Comparison of ENCODE assay signal across 9 cellular contexts in the genomic region with DNA sequence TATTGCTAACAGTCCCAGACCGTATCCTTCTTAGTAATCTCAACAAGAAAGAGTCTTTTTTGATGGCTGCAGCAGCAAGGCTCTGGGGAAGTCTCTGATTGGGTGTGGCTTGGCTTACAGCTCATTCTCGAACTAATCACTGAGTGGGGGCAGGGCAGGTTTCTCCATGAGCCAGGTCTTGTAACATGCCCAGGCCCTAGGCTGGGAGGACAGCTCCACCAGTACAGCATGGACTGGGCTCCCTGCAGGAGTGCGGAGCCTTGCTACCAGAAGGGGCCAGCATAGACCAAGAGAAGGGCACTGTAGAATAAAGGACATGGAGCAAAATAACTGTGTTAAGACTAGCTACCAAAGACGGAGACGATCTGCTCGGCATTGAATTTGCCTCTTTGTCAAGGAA. TPM values are rescaled to one million over a fixed set of nuclear protein-coding genes. Genes with fewer than 3 reads are reported as not detected.
DNase-seq lines count a peak whose midpoint lies in the region; ATAC-seq and TF ChIP-seq lines count a peak whose summit lies in the region.
"Had no signal": no experiment of that assay in that cellular context is flagged by ENCODE, and none has a peak within 500 bp of the region (broad histone marks: within the 10 kb centered on the region; RNA-seq: fewer than 3 reads in every experiment).

No MANE protein-coding gene starts in this region.

- H3K9me3 Mint-ChIP-seq in activated T-helper 1 cell treated with anti-CD3 and anti-CD28 coated beads, Interleukin-12 subunit alpha, Interleukin-12 subunit beta, Interleukin-2, Interleukin-4 antibody, amounts not matched to agents 30 ng/mL and 10 ng/mL and 1 ng/mL, durations not matched to agents 14 hours and 24 hours and 36 hours = no peaks in the 10 kb centered on the region

- peaks cover 2% of the 10 kb centered on the region for H3K36me3 Mint-ChIP-seq in activated T-helper 1 cell treated with anti-CD3 and anti-CD28 coated beads, Interleukin-12 subunit alpha, Interleukin-12 subunit beta, Interleukin-2, Interleukin-4 antibody, amounts not matched to agents 30 ng/mL and 10 ng/mL and 1 ng/mL, durations not matched to agents 14 hours and 24 hours and 36 hours (ENCODE audit: low read depth)

- 31 to 34% methylated on average over 6 of the region's 6 CpGs for WGBS in aorta, 2 donors

- H3K27ac ChIP-seq in left lung (no peak overlapping the region), aorta (ENCODE audit: low read depth in 1 of 2, low read length in 2 of 2) (no peak overlapping the region)
- H3K27ac ChIP-seq: BLaER1 had no signal

- H3K27me3 Mint-ChIP-seq in activated T-helper 1 cell treated with anti-CD3 and anti-CD28 coated beads, Interleukin-12 subunit alpha, Interleukin-12 subunit beta, Interleukin-2, Interleukin-4 antibody, amounts not matched to agents 30 ng/mL and 10 ng/mL and 1 ng/mL, durations not matched to agents 14 hours and 24 hours and 36 hours (ENCODE audit: insufficient read depth) = peaks cover 45% of the 10 kb centered on the region

- H3K4me1 ChIP-seq in left lung (peaks cover 15 to 51% of the 10 kb centered on the region in 2 donors), aorta (ENCODE audit: control insufficient read depth in 1 of 2, insufficient read depth in 2 of 2, low read length in 2 of 2) (peaks cover 0 to 2% of the 10 kb centered on the region in 2 donors)

- H3K27me3 ChIP-seq in left lung = peaks cover 0 to 9% of the 10 kb centered on the region in 2 donors
- no peaks in the 10 kb centered on the region for H3K27me3 ChIP-seq in aorta (ENCODE audit: control insufficient read depth in 1 of 2, insufficient read depth in 2 of 2, low read length in 1 of 2)
- H3K27me3 ChIP-seq: BLaER1 had no signal

- no peak overlapping the region for H3K27ac Mint-ChIP-seq in activated T-helper 1 cell treated with anti-CD3 and anti-CD28 coated beads, Interleukin-12 subunit alpha, Interleukin-12 subunit beta, Interleukin-2, Interleukin-4 antibody, amounts not matched to agents 30 ng/mL and 10 ng/mL and 1 ng/mL, durations not matched to agents 14 hours and 24 hours and 36 hours

- H3K9me3 ChIP-seq in left lung (no peaks in the 10 kb centered on the region), aorta (ENCODE audit: control insufficient read depth, low read length) (no peaks in the 10 kb centered on the region)
- H3K9me3 ChIP-seq: BLaER1 had no signal

- peaks cover 18% of the 10 kb centered on the region for H3K4me1 Mint-ChIP-seq in activated T-helper 1 cell treated with anti-CD3 and anti-CD28 coated beads, Interleukin-12 subunit alpha, Interleukin-12 subunit beta, Interleukin-2, Interleukin-4 antibody, amounts not matched to agents 30 ng/mL and 10 ng/mL and 1 ng/mL, durations not matched to agents 14 hours and 24 hours and 36 hours (ENCODE audit: low read depth)

- peak; percentile 88 for ATAC-seq in Right ventricle myocardium inferior
- peak; percentile 57 for ATAC-seq in left lung
- ATAC-seq in aorta (ENCODE audit: low FRiP score) = peak; percentile 62

- intact Hi-C loops in Right ventricle myocardium inferior (cut with DNase I) (no loop called here), cardiac septum (cut with DNase I) (no loop called here), left lung (cut with DNase I) (loop anchor here in 1 of 2 donors (10.0 kb wide), 1 partner anchor 127 kb away; no protein-coding TSS in a partner anchor), aorta (cut with DNase I) (loop anchor here in 1 of 2 donors (10.0 kb wide), 1 partner anchor 407 kb away; no protein-coding TSS in a partner anchor)
- intact Hi-C loops in activated T-helper 1 cell treated with anti-CD3 and anti-CD28 coated beads, Interleukin-12 subunit alpha, Interleukin-12 subunit beta, Interleukin-2, Interleukin-4 antibody, amounts not matched to agents 30 ng/mL and 10 ng/mL and 1 ng/mL, durations not matched to agents 14 hours and 24 hours and 36 hours (cut with micrococcal nuclease) = no loop called here

- H3K4me3 Mint-ChIP-seq in activated T-helper 1 cell treated with anti-CD3 and anti-CD28 coated beads, Interleukin-12 subunit alpha, Interleukin-12 subunit beta, Interleukin-2, Interleukin-4 antibody, amounts not matched to agents 30 ng/mL and 10 ng/mL and 1 ng/mL, durations not matched to agents 14 hours and 24 hours and 36 hours = no peak overlapping the region

- no peak for TF ChIP-seq CTCF in left lung (IDR thresholded peaks at IDR 0.05)

- H3K36me3 ChIP-seq in left lung (no peaks in the 10 kb centered on the region), aorta (ENCODE audit: control insufficient read depth in 1 of 2, insufficient read depth in 2 of 2, low read length in 1 of 2) (no peaks in the 10 kb centered on the region)
- H3K36me3 ChIP-seq: BLaER1 had no signal

- no peak overlapping the region for H3K4me3 ChIP-seq in left lung
- no peak overlapping the region for H3K4me3 ChIP-seq in aorta (ENCODE audit: low read length in 2 of 2)
- H3K4me3 ChIP-seq: BLaER1 had no signal

- DNase-seq in Right ventricle myocardium inferior (ENCODE audit: missing footprints) (peak; percentile 79), cardiac septum (ENCODE audit: low spot score) (no peak), dedifferentiated amniotic fluid mesenchymal stem cell (ENCODE audit: extremely low spot score) (peak; percentile 52), left lung (no peak), aorta (peak; percentile 83 to 86), NCI-H2196 treated with DMSO at 0.1 percent for 48 hours (lab: John Stamatoyannopoulos, UW; ENCODE audit: unreplicated experiment) (no peak)
- no peak for DNase-seq in stimulated activated CD4-positive, alpha-beta T cell treated with anti-CD3 and anti-CD28 coated beads, Interleukin-4, amount 100 ng/mL, for 1 hour
- no peak for DNase-seq in activated T-helper 1 cell treated with anti-CD3 and anti-CD28 coated beads, Interleukin-12 subunit alpha, Interleukin-12 subunit beta, Interleukin-2, Interleukin-4 antibody, amounts not matched to agents 30 ng/mL and 10 ng/mL and 1 ng/mL, durations not matched to agents 14 hours and 24 hours and 36 hours (ENCODE audit: low spot score)

RNA-seq across cellular contexts. Expression of a gene that starts 7.2 kb away (rescaled TPM):
- total RNA-seq in Right ventricle myocardium inferior (35.6 TPM), cardiac septum (40.6 TPM), left lung (10 to 100 TPM; 71.9 to 89.5 TPM), aorta (10 to 100 TPM; 65.2 to 67.9 TPM)
- 10 to 100 TPM; 27.7 to 52.9 TPM for polyA plus RNA-seq in aorta
- 29.0 and 29.2 TPM in 2 replicates for total RNA-seq in activated T-helper 1 cell treated with anti-CD3 and anti-CD28 coated beads, Interleukin-12 subunit alpha, Interleukin-12 subunit beta, Interleukin-2, Interleukin-4 antibody, amounts not matched to agents 30 ng/mL and 10 ng/mL and 1 ng/mL, durations not matched to agents 14 hours and 24 hours and 36 hours

RNA-seq across cellular contexts. Expression of a gene that starts 58.2 kb away (rescaled TPM):
- total RNA-seq in Right ventricle myocardium inferior (211 TPM), cardiac septum (175 TPM), left lung (100 to 1,000 TPM; 121 to 126 TPM), aorta (100 to 1,000 TPM; 169 to 221 TPM)
- polyA plus RNA-seq in aorta = 100 to 1,000 TPM; 128 to 173 TPM
- total RNA-seq in activated T-helper 1 cell treated with anti-CD3 and anti-CD28 coated beads, Interleukin-12 subunit alpha, Interleukin-12 subunit beta, Interleukin-2, Interleukin-4 antibody, amounts not matched to agents 30 ng/mL and 10 ng/mL and 1 ng/mL, durations not matched to agents 14 hours and 24 hours and 36 hours = 91.1 and 91.2 TPM in 2 replicates

Comparison
In these comparisons a context has a peak if more than half of its experiments do, and no peak if none do; other contexts are left out.
1. DNase-seq: peak in Right ventricle myocardium inferior (single experiment), dedifferentiated amniotic fluid mesenchymal stem cell (single experiment) and aorta (2 of 2); none in cardiac septum (single experiment), left lung (0 of 2), stimulated activated CD4-positive, alpha-beta T cell treated with anti-CD3 and anti-CD28 coated beads, Interleukin-4, amount 100 ng/mL, for 1 hour (single experiment), activated T-helper 1 cell treated with anti-CD3 and anti-CD28 coated beads, Interleukin-12 subunit alpha, Interleukin-12 subunit beta, Interleukin-2, Interleukin-4 antibody, amounts not matched to agents 30 ng/mL and 10 ng/mL and 1 ng/mL, durations not matched to agents 14 hours and 24 hours and 36 hours (single experiment) and NCI-H2196 treated with DMSO at 0.1 percent for 48 hours (single experiment).
2. Peak in every context shown above with its lines, with median percentiles within 50 percentile points of each other: ATAC-seq.